10 cellular contexts compared by ENCODE assay signal in genomic region chr3:14405886-14406238, GRCh38. TPM values are rescaled to one million over a fixed set of nuclear protein-coding genes. Genes with fewer than 3 reads are reported as not detected.
DNase-seq lines count a peak whose midpoint lies in the region; ATAC-seq and TF ChIP-seq lines count a peak whose summit lies in the region.
"Had no signal": no experiment of that assay in that cellular context is flagged by ENCODE, and none has a peak within 500 bp of the region (broad histone marks: within the 10 kb centered on the region; RNA-seq: fewer than 3 reads in every experiment).

No MANE protein-coding gene starts in this region.

- H3K23ac ChIP-seq in mesenchymal stem cell (ENCODE audit: low read length in 2 of 2) = no peak overlapping the region

- H3K9me3 ChIP-seq in left ventricle myocardium inferior (replicated peaks) (no peaks in the 10 kb centered on the region), mesenchymal stem cell (ENCODE audit: control insufficient read depth, low read length) (no peaks in the 10 kb centered on the region), uterus (no peaks in the 10 kb centered on the region)

- peaks cover 77% of the 10 kb centered on the region for H3K4me1 Mint-ChIP-seq in activated B cell treated with CpG ODN at 0.5 μM for 24 hours

- H3K27me3 Mint-ChIP-seq in activated B cell treated with CpG ODN at 0.5 μM for 24 hours = no peaks in the 10 kb centered on the region

- POLR2A ChIA-PET in activated B cell treated with CpG ODN at 0.5 μM for 24 hours (lab: Charles Lee) = interaction anchor here (16.3 kb wide), 1 partner anchor 22 kb away, joined by 377 read pairs; no protein-coding TSS in a partner anchor

- peak overlapping the region; percentile 86 for H3K4me3 ChIP-seq in left ventricle myocardium inferior
- H3K4me3 ChIP-seq in mesenchymal stem cell (ENCODE audit: insufficient read depth in 1 of 2, low read depth in 1 of 2, low read length in 2 of 2) = peak overlapping the region; percentile 48 to 97
- peak overlapping the region in 1 of 2 donors; percentile 97 for H3K4me3 ChIP-seq in uterus

- no peak overlapping the region for H2AK5ac ChIP-seq in mesenchymal stem cell (ENCODE audit: low read length, severe bottlenecking)

- no peak overlapping the region for H2BK5ac ChIP-seq in mesenchymal stem cell (ENCODE audit: low read depth, low read length, poor library complexity, severe bottlenecking)

- TF ChIP-seq CTCF in left ventricle myocardium inferior (IDR thresholded peaks at IDR 0.05; ENCODE audit: borderline replicate concordance) = no peak
- TF ChIP-seq CTCF in activated B cell treated with CpG ODN at 0.5 μM for 24 hours (IDR thresholded peaks at IDR 0.05) = no peak
- TF ChIP-seq CTCF in uterus (IDR thresholded peaks at IDR 0.05) = no peak

- H3K27ac ChIP-seq in left ventricle myocardium inferior (replicated peaks) (peak overlapping the region; percentile 28), mesenchymal stem cell (ENCODE audit: low read length, poor library complexity, severe bottlenecking) (no peak overlapping the region), uterus (peak overlapping the region; percentile 36 to 97)

- no peak overlapping the region for H3K14ac ChIP-seq in mesenchymal stem cell (ENCODE audit: low read length in 2 of 2)

- no peak for DNase-seq in left ventricle myocardium inferior
- no peak for DNase-seq in Right ventricle myocardium inferior (ENCODE audit: missing footprints)
- no peak for DNase-seq in activated B cell treated with CpG ODN at 0.5 μM for 24 hours
- no peak for DNase-seq in mesenchymal stem cell
- DNase-seq in uterus = no peak
- no peak for DNase-seq in D341Med (ENCODE audit: low spot score)
- DNase-seq in OCI-M2 (lab: John Stamatoyannopoulos, UW; ENCODE audit: unreplicated experiment) = no peak
- DNase-seq: DMS 273 treated with DMSO at 0.1 percent for 48 hours, Kasumi-1 had no signal

- H3K4me2 ChIP-seq in mesenchymal stem cell (ENCODE audit: low read length, poor library complexity, severe bottlenecking) = peak overlapping the region; percentile 77

- H3K4me3 Mint-ChIP-seq in activated B cell treated with CpG ODN at 0.5 μM for 24 hours = peak overlapping the region; percentile 41

- ATAC-seq in Right ventricle myocardium inferior = no peak
- no peak for ATAC-seq in activated B cell treated with CpG ODN at 0.5 μM for 24 hours (ENCODE audit: low read depth)
- ATAC-seq in GM21825 (IDR thresholded peaks at IDR 0.05; ENCODE audit: unreplicated experiment) = no peak

- H3K9me3 Mint-ChIP-seq in activated B cell treated with CpG ODN at 0.5 μM for 24 hours = no peaks in the 10 kb centered on the region

- H3K36me3 ChIP-seq in left ventricle myocardium inferior = peaks cover 2% of the 10 kb centered on the region
- H3K36me3 ChIP-seq in mesenchymal stem cell (ENCODE audit: control insufficient read depth in 1 of 2, insufficient read depth in 2 of 2, low read depth in 1 of 2, low read length in 2 of 2) = peaks cover 0 to 27% of the 10 kb centered on the region in 2 experiments
- H3K36me3 ChIP-seq in uterus = no peaks in the 10 kb centered on the region

- no peak overlapping the region for H2BK120ac ChIP-seq in mesenchymal stem cell (ENCODE audit: low read depth, low read length)

- peaks cover 39% of the 10 kb centered on the region for H3K36me3 Mint-ChIP-seq in activated B cell treated with CpG ODN at 0.5 μM for 24 hours (ENCODE audit: low read depth)

- CTCF ChIA-PET in activated B cell treated with CpG ODN at 0.5 μM for 24 hours (lab: Charles Lee) = interaction anchor here (1.7 kb wide), 1 partner anchor 20 kb away, joined by 4 read pairs; no protein-coding TSS in a partner anchor

- peaks cover 2% of the 10 kb centered on the region for H3K79me1 ChIP-seq in mesenchymal stem cell (replicated peaks; ENCODE audit: low read length, poor library complexity, severe bottlenecking)

- H2BK15ac ChIP-seq in mesenchymal stem cell (ENCODE audit: low read depth, poor library complexity, severe bottlenecking) = peak overlapping the region; percentile 26

- peak overlapping the region; percentile 19 to 28 for H3K18ac ChIP-seq in mesenchymal stem cell (ENCODE audit: low read depth in 1 of 2, low read length in 2 of 2)

- H2AFZ ChIP-seq in mesenchymal stem cell (ENCODE audit: low read depth, low read length) = no peak overlapping the region

- peak overlapping the region; percentile 35 for H3K27ac Mint-ChIP-seq in activated B cell treated with CpG ODN at 0.5 μM for 24 hours

- H2BK12ac ChIP-seq in mesenchymal stem cell (ENCODE audit: low read length in 2 of 2) = peak overlapping the region in 1 of 2 experiments; percentile 15

- no peak for TF ChIP-seq POLR2A in uterus (IDR thresholded peaks at IDR 0.05)

- H3K27me3 ChIP-seq in left ventricle myocardium inferior (ENCODE audit: low read depth) (no peaks in the 10 kb centered on the region), mesenchymal stem cell (ENCODE audit: control insufficient read depth in 1 of 2, insufficient read depth in 1 of 2, low read length in 2 of 2) (peaks cover 0 to 4% of the 10 kb centered on the region in 2 experiments), uterus (no peaks in the 10 kb centered on the region)

- WGBS in mesenchymal stem cell = 92% methylated on average over 6 of the region's 6 CpGs

- no peak overlapping the region for H4K91ac ChIP-seq in mesenchymal stem cell (ENCODE audit: low read length)

- H3K9ac ChIP-seq in mesenchymal stem cell (ENCODE audit: low read length) = peak overlapping the region; percentile 27

- H3K4ac ChIP-seq in mesenchymal stem cell (ENCODE audit: low read depth in 1 of 2, low read length in 2 of 2) = no peak overlapping the region

- H4K8ac ChIP-seq in mesenchymal stem cell (ENCODE audit: low read length) = peak overlapping the region; percentile 56

- intact Hi-C loops in left ventricle myocardium inferior (cut with micrococcal nuclease) (no loop called here), Right ventricle myocardium inferior (cut with DNase I) (loop anchor here (10.0 kb wide), 1 partner anchor 141 kb away; no protein-coding TSS in a partner anchor), activated B cell treated with CpG ODN at 0.5 μM for 24 hours (cut with micrococcal nuclease) (no loop called here), uterus (cut with DNase I; ENCODE audit: low total_unique reads) (loop anchor here (10.0 kb wide), 1 partner anchor 59 kb away; no protein-coding TSS in a partner anchor)

- H3K4me1 ChIP-seq in left ventricle myocardium inferior (peaks cover 60% of the 10 kb centered on the region), mesenchymal stem cell (ENCODE audit: control insufficient read depth, insufficient read depth, low read depth, low read length) (peaks cover 45% of the 10 kb centered on the region), uterus (peaks cover 0 to 14% of the 10 kb centered on the region in 2 donors)

RNA-seq across cellular contexts. Expression of gene SLC6A6, which starts 3.5 kb away (rescaled TPM):
- total RNA-seq in left ventricle myocardium inferior (35.4 TPM), Right ventricle myocardium inferior (14.3 TPM), activated B cell treated with CpG ODN at 0.5 μM for 24 hours (67.2 and 67.3 TPM in 2 replicates), uterus (10 to 100 TPM; 15.9 to 37.5 (median 18.0) TPM)
- 34.8 TPM for polyA plus RNA-seq in mesenchymal stem cell (2013, experiment 1 of 2)
- 33.8 TPM for polyA plus RNA-seq in mesenchymal stem cell (2013, experiment 2 of 2)

Comparison
In these comparisons a context has a peak if more than half of its experiments do, and no peak if none do; other contexts are left out.
1. intact Hi-C loops: an anchor here in Right ventricle myocardium inferior (10.0 kb wide) and uterus (10.0 kb wide); none called in left ventricle myocardium inferior and activated B cell treated with CpG ODN at 0.5 μM for 24 hours.